In genomic region chr14:54877015-54877702, GRCh38 we compare ENCODE assay signal across 14 cellular contexts. TPM values are rescaled to one million over a fixed set of nuclear protein-coding genes. Genes with fewer than 3 reads are reported as not detected.
A peak's percentile ranks its signal among the peaks of the same experiment; 100 is the strongest.
DNase-seq lines count a peak whose midpoint lies in the region; ATAC-seq, FAIRE-seq and TF ChIP-seq lines count a peak whose summit lies in the region.
"Had no signal": no experiment of that assay in that cellular context is flagged by ENCODE, and none has a peak within 500 bp of the region (broad histone marks: within the 10 kb centered on the region; RNA-seq: fewer than 3 reads in every experiment).

No MANE protein-coding gene starts in this region.

- CTCF ChIA-PET in CD4-positive, alpha-beta T cell (lab: Charles Lee), result no interaction called here
- CTCF ChIA-PET in K562 (lab: Yijun Ruan, JAX; ENCODE audit: low intra/inter-chr PET ratio) (no interaction called here), mammary epithelial cell (lab: Charles Lee; ENCODE audit: low non-redundant PET) (no interaction called here), Caco-2 (lab: Charles Lee) (no interaction called here)

- in situ Hi-C loops in K562 (cut with MboI) (no loop called here), mammary epithelial cell (cut with MboI; ENCODE audit: low sequenced_read_pairs in 2 of 2) (no loop called here)

- no peak overlapping the region for H3K27ac ChIP-seq in CD4-positive, alpha-beta T cell (ENCODE audit: low read depth, low read length)
- H3K27ac ChIP-seq in K562 (ENCODE audit: extremely low read depth, low read depth, low read length) (no peak overlapping the region), mammary epithelial cell (ENCODE audit: insufficient read depth, low read depth, low read length) (no peak overlapping the region)
- H3K27ac ChIP-seq: brain microvascular endothelial cell, SJCRH30 had no signal

- peak overlapping the region; percentile 62 for H3K27ac Mint-ChIP-seq in CD4-positive, alpha-beta T cell
- H3K27ac Mint-ChIP-seq in Caco-2 (ENCODE audit: unreplicated experiment), result no peak overlapping the region

- no peaks in the 10 kb centered on the region for H3K9me2 ChIP-seq in Loucy (replicated peaks; ENCODE audit: low read depth, low read length)

- peak overlapping the region; percentile 26 for H3K4me2 ChIP-seq in Loucy (ENCODE audit: low read depth, low read length, poor library complexity, severe bottlenecking)
- H3K4me2 ChIP-seq in K562 (ENCODE audit: insufficient read depth, low read length), result no peak overlapping the region
- H3K4me2 ChIP-seq in mammary epithelial cell (ENCODE audit: insufficient read depth, low read depth, low read length), result no peak overlapping the region

- H3K4me3 ChIP-seq in Loucy (ENCODE audit: low read length, poor library complexity, severe bottlenecking) (peak overlapping the region; percentile 3), K562 (no peak overlapping the region), mammary epithelial cell (replicated peaks in 1 of 3; ENCODE audit: insufficient read depth in 1 of 3, low read depth in 2 of 3, low read length in 3 of 3) (no peak overlapping the region), Caco-2 (ENCODE audit: low read depth, low read length) (no peak overlapping the region)
- H3K4me3 ChIP-seq: SJCRH30 had no signal

- H4K20me1 ChIP-seq in Loucy (ENCODE audit: insufficient read depth, low read length, poor library complexity, severe bottlenecking) (no peaks in the 10 kb centered on the region), K562 (replicated peaks; ENCODE audit: control insufficient read depth, insufficient read depth, low read length) (no peaks in the 10 kb centered on the region), mammary epithelial cell (ENCODE audit: insufficient read depth, low read length) (no peaks in the 10 kb centered on the region)

- H3K4me1 Mint-ChIP-seq in CD4-positive, alpha-beta T cell (ENCODE audit: low read depth), result peaks cover 48% of the 10 kb centered on the region
- no peaks in the 10 kb centered on the region for H3K4me1 Mint-ChIP-seq in Caco-2 (ENCODE audit: low read depth, unreplicated experiment)

- dilution Hi-C loops in mammary epithelial cell (cut with HindIII; ENCODE audit: low sequenced_read_pairs), result no loop called here

- DNase-seq in CD4-positive, alpha-beta T cell, result no peak
- no peak for DNase-seq in K562 (ENCODE audit: extremely low read depth in 1 of 4, low spot score in 3 of 4)
- DNase-seq in lung microvascular endothelial cell (ENCODE audit: low read depth in 2 of 2), result peak; percentile 55 to 87
- no peak for DNase-seq in 8988T
- DNase-seq in mammary epithelial cell, result no peak
- no peak for DNase-seq in Caco-2
- DNase-seq: brain microvascular endothelial cell; C1 segment of cervical spinal cord; effector CD4-positive, alpha-beta T cell; foreskin melanocyte; NCI-H2081; SJCRH30 had no signal

- no peak for TF ChIP-seq RAD21 in K562 (CRISPR knock-in tag; conservative IDR thresholded peaks at IDR 0.05 in 1 of 2, IDR thresholded peaks at IDR 0.05 in 1 of 2)

- no peaks in the 10 kb centered on the region for H3K27me3 Mint-ChIP-seq in CD4-positive, alpha-beta T cell
- H3K27me3 Mint-ChIP-seq in Caco-2 (ENCODE audit: insufficient read depth, unreplicated experiment), result no peaks in the 10 kb centered on the region

- H3K9ac ChIP-seq in Loucy (ENCODE audit: low read depth, low read length, poor library complexity, severe bottlenecking) (no peak overlapping the region), K562 (ENCODE audit: insufficient read depth in 1 of 2, low read depth in 2 of 2, low read length in 2 of 2) (no peak overlapping the region), mammary epithelial cell (ENCODE audit: insufficient read depth, low read length) (no peak overlapping the region)

- POLR2A ChIA-PET in CD4-positive, alpha-beta T cell (lab: Charles Lee), result interaction anchor here (0.9 to 1.6 kb wide), 2 partner anchors 26 to 28 kb away, joined by 3 read pairs; no protein-coding TSS in a partner anchor
- POLR2A ChIA-PET in K562 (lab: Yijun Ruan, JAX) (interaction anchor here (0.6 kb wide), 1 partner anchor 958 kb away, joined by 3 read pairs; no protein-coding TSS in a partner anchor), Caco-2 (lab: Charles Lee) (no interaction called here)

- TF ChIP-seq CTCF in CD4-positive, alpha-beta T cell (IDR thresholded peaks at IDR 0.05), result no peak
- TF ChIP-seq CTCF in Loucy (conservative IDR thresholded peaks at IDR 0.05; ENCODE audit: low read length), result no peak
- no peak for TF ChIP-seq CTCF in K562 (IDR thresholded peaks at IDR 0.05 in 2 of 3, conservative IDR thresholded peaks at IDR 0.05 in 1 of 3; ENCODE audit: insufficient read depth in 2 of 3, low read depth in 1 of 3, low read length in 3 of 3)
- TF ChIP-seq CTCF in mammary epithelial cell (conservative IDR thresholded peaks at IDR 0.05 in 1 of 2, IDR thresholded peaks at IDR 0.05 in 1 of 2; ENCODE audit: extremely low read depth in 1 of 2, insufficient read depth in 1 of 2, low read depth in 1 of 2, low read length in 2 of 2), result no peak
- TF ChIP-seq CTCF in Caco-2 (IDR thresholded peaks at IDR 0.05; ENCODE audit: insufficient read depth in 1 of 2, low read depth in 1 of 2, low read length in 1 of 2, severe bottlenecking in 1 of 2, unreplicated experiment in 1 of 2), result no peak

- 30% methylated on average over 5 of the region's 5 CpGs for WGBS in K562 (ENCODE audit: insufficient coverage, low coverage, missing lambda C conversion rate)
- WGBS in mammary epithelial cell (ENCODE audit: low coverage, missing lambda C conversion rate), result 100% methylated on average over 5 of the region's 5 CpGs

- BruUV-seq in K562 (replicated peaks; lab: Mats Ljungman, UMichigan) (no TSS peak), mammary epithelial cell (replicated peaks; lab: Mats Ljungman, UMichigan) (no TSS peak), Caco-2 (replicated peaks; lab: Mats Ljungman, UMichigan) (no TSS peak)

- FAIRE-seq in K562 (lab: Jason Lieb, UNC), result no peak

- no peaks in the 10 kb centered on the region for H3K27me3 ChIP-seq in CD4-positive, alpha-beta T cell (ENCODE audit: control insufficient read depth, insufficient read depth, low read length)
- H3K27me3 ChIP-seq in Loucy (ENCODE audit: insufficient read depth, low read length, poor library complexity, severe bottlenecking), result no peaks in the 10 kb centered on the region
- H3K27me3 ChIP-seq in K562 (ENCODE audit: control insufficient read depth in 2 of 2, insufficient read depth in 2 of 2, low read length in 2 of 2), result no peaks in the 10 kb centered on the region
- no peaks in the 10 kb centered on the region for H3K27me3 ChIP-seq in mammary epithelial cell (ENCODE audit: insufficient read depth, low read length)
- H3K27me3 ChIP-seq in Caco-2 (replicated peaks; ENCODE audit: control insufficient read depth, insufficient read depth, low read length), result no peaks in the 10 kb centered on the region
- H3K27me3 ChIP-seq: brain microvascular endothelial cell, SJCRH30 had no signal

- ATAC-seq in CD4-positive, alpha-beta T cell (ENCODE audit: poor library complexity), result no peak
- ATAC-seq in K562 (no peak), GM19328 (IDR thresholded peaks at IDR 0.05; ENCODE audit: unreplicated experiment) (no peak)

- H3K9me3 Mint-ChIP-seq in CD4-positive, alpha-beta T cell, result no peaks in the 10 kb centered on the region
- H3K9me3 Mint-ChIP-seq in Caco-2 (ENCODE audit: unreplicated experiment), result no peaks in the 10 kb centered on the region

- no peaks in the 10 kb centered on the region for H3K9me1 ChIP-seq in K562 (ENCODE audit: control insufficient read depth, insufficient read depth, low read length)

- H3K36me3 ChIP-seq in Loucy (ENCODE audit: insufficient read depth, low read length), result no peaks in the 10 kb centered on the region
- H3K36me3 ChIP-seq in K562 (ENCODE audit: control insufficient read depth, insufficient read depth, low read length), result no peaks in the 10 kb centered on the region
- no peaks in the 10 kb centered on the region for H3K36me3 ChIP-seq in mammary epithelial cell (ENCODE audit: insufficient read depth, low read length)
- no peaks in the 10 kb centered on the region for H3K36me3 ChIP-seq in Caco-2 (ENCODE audit: control insufficient read depth, insufficient read depth, low read length)
- H3K36me3 ChIP-seq: brain microvascular endothelial cell, SJCRH30 had no signal

- H2AFZ ChIP-seq in Loucy (ENCODE audit: low read length) (no peak overlapping the region), K562 (ENCODE audit: low read depth, low read length) (no peak overlapping the region), mammary epithelial cell (ENCODE audit: low read depth, low read length) (no peak overlapping the region)

- no peak for TF ChIP-seq POLR2A in K562 (conservative IDR thresholded peaks at IDR 0.05)

- H3K36me3 Mint-ChIP-seq in CD4-positive, alpha-beta T cell (ENCODE audit: low read depth), result no peaks in the 10 kb centered on the region
- no peaks in the 10 kb centered on the region for H3K36me3 Mint-ChIP-seq in Caco-2 (ENCODE audit: insufficient read depth, unreplicated experiment)

- H3K9me3 ChIP-seq in CD4-positive, alpha-beta T cell (ENCODE audit: control insufficient read depth, low read length), result no peaks in the 10 kb centered on the region
- no peaks in the 10 kb centered on the region for H3K9me3 ChIP-seq in Loucy (ENCODE audit: insufficient read depth, low read depth, low read length)
- H3K9me3 ChIP-seq in K562 (replicated peaks; ENCODE audit: control insufficient read depth, insufficient read depth, low read depth, low read length), result no peaks in the 10 kb centered on the region
- H3K9me3 ChIP-seq in mammary epithelial cell (replicated peaks; ENCODE audit: insufficient read depth, low read length), result no peaks in the 10 kb centered on the region
- H3K9me3 ChIP-seq in Caco-2, result no peaks in the 10 kb centered on the region
- H3K9me3 ChIP-seq: SJCRH30 had no signal

- H3K4me1 ChIP-seq in Loucy (ENCODE audit: insufficient read depth, low read length, poor library complexity, severe bottlenecking) (peaks cover 24% of the 10 kb centered on the region), K562 (replicated peaks in 1 of 2; ENCODE audit: control insufficient read depth in 2 of 2, insufficient read depth in 2 of 2, low read length in 2 of 2) (peaks cover 0 to 2% of the 10 kb centered on the region in 2 experiments; a peak in 3 of 5 replicates), mammary epithelial cell (ENCODE audit: insufficient read depth, low read length) (peaks cover 7% of the 10 kb centered on the region), Caco-2 (no peaks in the 10 kb centered on the region)
- H3K4me1 ChIP-seq: SJCRH30 had no signal

- intact Hi-C loops in CD4-positive, alpha-beta T cell (cut with DNase I, micrococcal nuclease), result no loop called here
- intact Hi-C loops in K562 (cut with micrococcal nuclease) (no loop called here), mammary epithelial cell (cut with micrococcal nuclease) (no loop called here), Caco-2 (cut with micrococcal nuclease; ENCODE audit: unreplicated experiment) (no loop called here)

- TF ChIP-seq EP300 in K562 (IDR thresholded peaks at IDR 0.05; ENCODE audit: low read length), result no peak

- no peak overlapping the region for H3K4me3 Mint-ChIP-seq in CD4-positive, alpha-beta T cell
- no peak overlapping the region for H3K4me3 Mint-ChIP-seq in Caco-2 (ENCODE audit: unreplicated experiment)

- H3K79me2 ChIP-seq in Loucy (ENCODE audit: insufficient read depth, low read length) (no peaks in the 10 kb centered on the region), K562 (ENCODE audit: control insufficient read depth, insufficient read depth, low read length) (no peaks in the 10 kb centered on the region), mammary epithelial cell (ENCODE audit: insufficient read depth, low read length) (no peaks in the 10 kb centered on the region)

- no peaks in the 10 kb centered on the region for H3F3A ChIP-seq in Loucy (ENCODE audit: low read depth)

RNA-seq across cellular contexts. Expression of gene GCH1, which starts 25.5 kb away (rescaled TPM):
- 10 to 100 TPM; 18.4 to 20.4 TPM for total RNA-seq in CD4-positive, alpha-beta T cell
- total RNA-seq in K562 (2011; cell fraction: chromatin; rRNA removed; ENCODE audit: low replicate concordance), result 3.8 and 4.0 TPM in 2 replicates
- total RNA-seq in K562 (2011; cell fraction: nucleolus; rRNA removed), result 3.8 and 4.1 TPM in 2 replicates
- total RNA-seq in K562 (2011; cell fraction: nucleoplasm; rRNA removed), result 2.9 and 5.3 TPM in 2 replicates
- 5.4 and 6.8 TPM in 2 replicates for total RNA-seq in K562 (2014; rRNA removed)
- total RNA-seq in K562 (2014; rRNA removed; fragmentation: Illumina TruSeq; extraction: Trizol), result 6.5 and 7.9 TPM in 2 replicates
- total RNA-seq in K562 (2015; rRNA removed; fragmentation: Illumina TruSeq; extraction: Trizol), result 3.8 and 4.3 TPM in 2 replicates
- total RNA-seq in K562 (2021), result 7.6 and 7.9 TPM in 2 replicates
- 10.3 and 13.1 TPM in 2 replicates for polyA plus RNA-seq in K562 (2011; rRNA removed)
- polyA plus RNA-seq in K562 (2011; cell fraction: cytosol; rRNA removed), result 3.5 and 4.6 TPM in 2 replicates
- polyA plus RNA-seq in K562 (2011; cell fraction: nucleus; rRNA removed), result 2.3 and 2.4 TPM in 2 replicates
- 4.4 and 7.8 TPM in 2 replicates for polyA plus RNA-seq in K562 (2012)
- 5.1 and 7.3 TPM in 2 replicates for polyA plus RNA-seq in K562 (2014; fragmentation: Illumina TruSeq; extraction: Trizol)
- 1 to 10 TPM; 3.9 to 4.6 TPM for polyA plus RNA-seq in K562 (2014; fragmentation: Nextera tagmentation; extraction: Ambion mirVana)
- polyA plus RNA-seq in K562 (2014; rRNA removed), result 8.4 and 10.6 TPM in 2 replicates
- polyA minus RNA-seq in K562 (2011; rRNA and poly(A)+ RNA removed), result 6.1 and 6.6 TPM in 2 replicates
- 2.9 and 3.7 TPM in 2 replicates for polyA minus RNA-seq in K562 (2011; cell fraction: cytosol; rRNA and poly(A)+ RNA removed)
- 2.4 and 4.7 TPM in 2 replicates for polyA minus RNA-seq in K562 (2011; cell fraction: nucleus; rRNA and poly(A)+ RNA removed)
- total RNA-seq in lung microvascular endothelial cell, result 3.9 and 12.7 TPM in 2 replicates
- 10 to 100 TPM in 1 of 2 donors, 1 to 10 TPM in 1; 8.8 to 11.7 TPM for total RNA-seq in mammary epithelial cell
- 4.4 TPM for polyA plus RNA-seq in mammary epithelial cell
- 2.3 TPM for polyA minus RNA-seq in mammary epithelial cell
- total RNA-seq in Caco-2 (2022), result 16.8 and 17.9 TPM in 2 replicates

Comparison
In these comparisons a context has a peak if more than half of its experiments do, and no peak if none do; other contexts are left out.
1. DNase-seq: peak in lung microvascular endothelial cell (2 of 2); none in CD4-positive, alpha-beta T cell (0 of 10), K562 (0 of 4), 8988T (single experiment), mammary epithelial cell (single experiment) and Caco-2 (0 of 2).